In genomic region chr2:62660582-62661262, GRCh38 we compare ENCODE assay signal across 11 cellular contexts. TPM values are rescaled to one million over a fixed set of nuclear protein-coding genes. Genes with fewer than 3 reads are reported as not detected.
DNase-seq lines count a peak whose midpoint lies in the region; ATAC-seq and TF ChIP-seq lines count a peak whose summit lies in the region.
"Had no signal": no experiment of that assay in that cellular context is flagged by ENCODE, and none has a peak within 500 bp of the region (broad histone marks: within the 10 kb centered on the region; RNA-seq: fewer than 3 reads in every experiment).

No MANE protein-coding gene starts in this region.

- no peak for TF ChIP-seq EP300 in sigmoid colon (IDR thresholded peaks at IDR 0.05)

- no peaks in the 10 kb centered on the region for H3K36me3 ChIP-seq in sigmoid colon
- H3K36me3 ChIP-seq: MG63 had no signal

- H3K27ac ChIP-seq in sigmoid colon = peak overlapping the region; percentile 41 to 85 (median 82)

- no peak overlapping the region for H3K4me3 Mint-ChIP-seq in activated T-cell treated with anti-CD3 and anti-CD28 coated beads, Interleukin-2, amount 50 U/mL, for 4 hours
- H3K4me3 Mint-ChIP-seq: neural crest cell had no signal

- no peaks in the 10 kb centered on the region for H3K27me3 ChIP-seq in sigmoid colon
- H3K27me3 ChIP-seq: MG63 had no signal

- DNase-seq in LHCN-M2 (ENCODE audit: low read depth) (peak; percentile 94), sigmoid colon (no peak), 8988T (no peak), T1000 (lab: John Stamatoyannopoulos, UW) (no peak), NAMALWA (ENCODE audit: low spot score) (no peak)
- DNase-seq in activated T-cell treated with anti-CD3 and anti-CD28 coated beads, Interleukin-2, amount 50 U/mL, for 4 hours = no peak
- DNase-seq: activated T-cell treated with anti-CD3 and anti-CD28 coated beads, Interleukin-2, amount 50 U/mL, for 48 hours; MG63 had no signal

- WGBS in sigmoid colon, 2 donors = 79 to 83% methylated on average over 2 of the region's 2 CpGs

- no peak for TF ChIP-seq CTCF in sigmoid colon (IDR thresholded peaks at IDR 0.05)

- no peaks in the 10 kb centered on the region for H3K27me3 Mint-ChIP-seq in activated T-cell treated with anti-CD3 and anti-CD28 coated beads, Interleukin-2, amount 50 U/mL, for 4 hours (ENCODE audit: low read depth)

- H3K4me3 ChIP-seq in sigmoid colon = no peak overlapping the region
- H3K4me3 ChIP-seq: MG63 had no signal

- peak; percentile 29 for ATAC-seq in GM18502 (IDR thresholded peaks at IDR 0.05; ENCODE audit: poor library complexity, unreplicated experiment)
- ATAC-seq in esophagus mucosa = peak; percentile 79
- ATAC-seq in activated T-cell treated with anti-CD3 and anti-CD28 coated beads, Interleukin-2, amount 50 U/mL, for 4 hours = no peak

- no peaks in the 10 kb centered on the region for H3K9me3 ChIP-seq in sigmoid colon
- H3K9me3 ChIP-seq: MG63 had no signal

- no peak for TF ChIP-seq POLR2A in sigmoid colon (IDR thresholded peaks at IDR 0.05)

- peaks cover 3% of the 10 kb centered on the region for H3K4me1 Mint-ChIP-seq in activated T-cell treated with anti-CD3 and anti-CD28 coated beads, Interleukin-2, amount 50 U/mL, for 4 hours (ENCODE audit: low read depth)

- no peaks in the 10 kb centered on the region for H3K9me3 Mint-ChIP-seq in activated T-cell treated with anti-CD3 and anti-CD28 coated beads, Interleukin-2, amount 50 U/mL, for 4 hours
- H3K9me3 Mint-ChIP-seq: neural crest cell had no signal

- no peaks in the 10 kb centered on the region for H3K36me3 Mint-ChIP-seq in activated T-cell treated with anti-CD3 and anti-CD28 coated beads, Interleukin-2, amount 50 U/mL, for 4 hours (ENCODE audit: insufficient read depth)

- intact Hi-C loops in sigmoid colon (cut with DNase I) = loop anchor here (5.0 to 10.0 kb wide), 3 partner anchors 112 to 186 kb away; partner anchors contain the start of gene TMEM17

- H3K4me1 ChIP-seq in sigmoid colon = peaks cover 0 to 72% (median 60%) of the 10 kb centered on the region in 4 donors

RNA-seq across cellular contexts. Expression of gene EHBP1, which starts 44.8 kb away (rescaled TPM):
- total RNA-seq in LHCN-M2 (2014; rRNA removed) (39.6 and 56.7 TPM in 2 replicates), esophagus mucosa (75.8 TPM), sigmoid colon (100 to 1,000 TPM; 121 to 161 (median 153) TPM)
- polyA plus RNA-seq in LHCN-M2 (2012) = 23.7 TPM
- polyA plus RNA-seq in sigmoid colon = 10 to 100 TPM; 12.7 to 16.8 (median 13.2) TPM
- 10 to 100 TPM; 19.8 to 21.4 (median 20.2) TPM for total RNA-seq in activated T-cell treated with anti-CD3 and anti-CD28 coated beads, Interleukin-2, amount 50 U/mL, for 4 hours

Comparison
In these comparisons a context has a peak if more than half of its experiments do, and no peak if none do; other contexts are left out.
1. ATAC-seq: peak in GM18502 (single experiment) and esophagus mucosa (single experiment); none in activated T-cell treated with anti-CD3 and anti-CD28 coated beads, Interleukin-2, amount 50 U/mL, for 4 hours (0 of 2).